ENCODE assay signal across 8 cellular contexts in genomic region chr7:130493275-130493868, GRCh38. TPM values are rescaled to one million over a fixed set of nuclear protein-coding genes. Genes with fewer than 3 reads are reported as not detected.
DNase-seq lines count a peak whose midpoint lies in the region; ATAC-seq, FAIRE-seq and TF ChIP-seq lines count a peak whose summit lies in the region.

No MANE protein-coding gene starts in this region.

- in situ Hi-C loops in K562 (cut with MboI), result no loop called here

- H3K4me1 ChIP-seq in heart right ventricle (peaks cover 0 to 34% (median 13%) of the 10 kb centered on the region in 9 donors), K562 (replicated peaks in 1 of 2; ENCODE audit: control insufficient read depth in 2 of 2, insufficient read depth in 2 of 2, low read length in 2 of 2) (peaks cover 8 to 11% of the 10 kb centered on the region in 2 experiments; a peak in 4 of 5 replicates), mesenchymal stem cell (ENCODE audit: control insufficient read depth, insufficient read depth, low read depth, low read length) (peaks cover 10% of the 10 kb centered on the region), upper lobe of right lung (peaks cover 27% of the 10 kb centered on the region)

- H3K9ac ChIP-seq in K562 (ENCODE audit: insufficient read depth in 1 of 2, low read depth in 2 of 2, low read length in 2 of 2), result no peak overlapping the region
- peak overlapping the region; percentile 75 for H3K9ac ChIP-seq in mesenchymal stem cell (ENCODE audit: low read length)

- no peak overlapping the region for H2BK120ac ChIP-seq in mesenchymal stem cell (ENCODE audit: low read depth, low read length)

- DNase-seq in heart right ventricle, result no peak
- no peak for DNase-seq in Right ventricle myocardium superior
- no peak for DNase-seq in K562 (ENCODE audit: extremely low read depth in 1 of 4, low spot score in 3 of 4)
- DNase-seq in mesenchymal stem cell, result peak; percentile 50
- no peak for DNase-seq in upper lobe of right lung
- no peak for DNase-seq in HEK293T (ENCODE audit: extremely low spot score)
- no peak for DNase-seq in NCI-H187 (lab: John Stamatoyannopoulos, UW)

- no peaks in the 10 kb centered on the region for H3K9me1 ChIP-seq in K562 (ENCODE audit: control insufficient read depth, insufficient read depth, low read length)

- H3K9me3 ChIP-seq in heart right ventricle (peaks cover 0 to 7% (median 0%) of the 10 kb centered on the region in 11 donors), K562 (replicated peaks; ENCODE audit: control insufficient read depth, insufficient read depth, low read depth, low read length) (peaks cover 8% of the 10 kb centered on the region), mesenchymal stem cell (ENCODE audit: control insufficient read depth, low read length) (no peaks in the 10 kb centered on the region), upper lobe of right lung (no peaks in the 10 kb centered on the region)

- peak overlapping the region; percentile 22 for H4K8ac ChIP-seq in mesenchymal stem cell (ENCODE audit: low read length)

- no peak for TF ChIP-seq EP300 in K562 (IDR thresholded peaks at IDR 0.05; ENCODE audit: low read length)

- H2BK15ac ChIP-seq in mesenchymal stem cell (ENCODE audit: low read depth, poor library complexity, severe bottlenecking), result peak overlapping the region; percentile 78

- POLR2A ChIA-PET in K562 (lab: Yijun Ruan, JAX) (no interaction called here), HEK293T (lab: Yijun Ruan, JAX) (no interaction called here)

- intact Hi-C loops in heart right ventricle (cut with DNase I) (loop anchor here in 6 of 10 donors (5.0 to 10.0 kb wide), 5 partner anchors 201 to 249 kb away; partner anchors contain the start of gene CPA4 (in 1 of the 6)), Right ventricle myocardium superior (cut with DNase I) (no loop called here), K562 (cut with micrococcal nuclease) (no loop called here), upper lobe of right lung (cut with DNase I) (no loop called here)

- CTCF ChIA-PET in K562 (lab: Yijun Ruan, JAX; ENCODE audit: low intra/inter-chr PET ratio) (no interaction called here), HEK293T (lab: Yijun Ruan, JAX) (no interaction called here)

- no peak overlapping the region for H3K23ac ChIP-seq in mesenchymal stem cell (ENCODE audit: low read length in 2 of 2)

- no peak for TF ChIP-seq POLR2A in K562 (conservative IDR thresholded peaks at IDR 0.05)

- H3K14ac ChIP-seq in mesenchymal stem cell (ENCODE audit: low read length in 2 of 2), result no peak overlapping the region

- FAIRE-seq in K562 (lab: Jason Lieb, UNC), result no peak

- TF ChIP-seq RAD21 in K562 (CRISPR knock-in tag; conservative IDR thresholded peaks at IDR 0.05 in 1 of 2, IDR thresholded peaks at IDR 0.05 in 1 of 2), result no peak

- peak overlapping the region in 8 of 10 donors; percentile 30 to 57 (median 48) for H3K4me3 ChIP-seq in heart right ventricle
- H3K4me3 ChIP-seq in K562, result no peak overlapping the region
- peak overlapping the region; percentile 68 to 79 for H3K4me3 ChIP-seq in mesenchymal stem cell (ENCODE audit: insufficient read depth in 1 of 2, low read depth in 1 of 2, low read length in 2 of 2)
- H3K4me3 ChIP-seq in upper lobe of right lung, result peak overlapping the region; percentile 46

- H3K4me2 ChIP-seq in K562 (ENCODE audit: insufficient read depth, low read length), result no peak overlapping the region
- peak overlapping the region; percentile 30 for H3K4me2 ChIP-seq in mesenchymal stem cell (ENCODE audit: low read length, poor library complexity, severe bottlenecking)

- BruUV-seq in K562 (replicated peaks; lab: Mats Ljungman, UMichigan), result no TSS peak

- no peak for ATAC-seq in heart right ventricle
- no peak for ATAC-seq in Right ventricle myocardium superior (ENCODE audit: poor library complexity)
- no peak for ATAC-seq in K562
- ATAC-seq in upper lobe of right lung, result no peak
- no peak for ATAC-seq in GM19351 (IDR thresholded peaks at IDR 0.05; ENCODE audit: unreplicated experiment)

- H3K4ac ChIP-seq in mesenchymal stem cell (ENCODE audit: low read depth in 1 of 2, low read length in 2 of 2), result no peak overlapping the region

- H2AFZ ChIP-seq in K562 (ENCODE audit: low read depth, low read length) (no peak overlapping the region), mesenchymal stem cell (ENCODE audit: low read depth, low read length) (no peak overlapping the region)

- no peak overlapping the region for H2BK5ac ChIP-seq in mesenchymal stem cell (ENCODE audit: low read depth, low read length, poor library complexity, severe bottlenecking)

- H3K27ac ChIP-seq in heart right ventricle (no peak overlapping the region), K562 (ENCODE audit: extremely low read depth, low read depth, low read length) (no peak overlapping the region), mesenchymal stem cell (ENCODE audit: low read length, poor library complexity, severe bottlenecking) (peak overlapping the region; percentile 49), upper lobe of right lung (no peak overlapping the region)

- 46 to 51% methylated on average over 13 of the region's 13 CpGs for WGBS in heart right ventricle, 2 donors
- 32% methylated on average over 13 of the region's 13 CpGs for WGBS in K562 (ENCODE audit: insufficient coverage, low coverage, missing lambda C conversion rate)
- WGBS in mesenchymal stem cell, result 60% methylated on average over 13 of the region's 13 CpGs

- H3K36me3 ChIP-seq in heart right ventricle (no peaks in the 10 kb centered on the region), K562 (ENCODE audit: control insufficient read depth, insufficient read depth, low read length) (no peaks in the 10 kb centered on the region), mesenchymal stem cell (ENCODE audit: control insufficient read depth in 1 of 2, insufficient read depth in 2 of 2, low read depth in 1 of 2, low read length in 2 of 2) (peaks cover 7 to 18% of the 10 kb centered on the region in 2 experiments), upper lobe of right lung (peaks cover 4% of the 10 kb centered on the region)

- H3K27me3 ChIP-seq in heart right ventricle, result peaks cover 0 to 64% (median 4%) of the 10 kb centered on the region in 7 donors
- H3K27me3 ChIP-seq in K562 (ENCODE audit: control insufficient read depth in 2 of 2, insufficient read depth in 2 of 2, low read length in 2 of 2), result peaks cover 3 to 19% of the 10 kb centered on the region in 2 experiments; a peak in 3 of 5 replicates
- H3K27me3 ChIP-seq in mesenchymal stem cell (ENCODE audit: control insufficient read depth in 1 of 2, insufficient read depth in 1 of 2, low read length in 2 of 2), result peaks cover 0 to 5% of the 10 kb centered on the region in 2 experiments
- H3K27me3 ChIP-seq in upper lobe of right lung, result no peaks in the 10 kb centered on the region

- H2BK12ac ChIP-seq in mesenchymal stem cell (ENCODE audit: low read length in 2 of 2), result no peak overlapping the region

- H3K79me1 ChIP-seq in mesenchymal stem cell (replicated peaks; ENCODE audit: low read length, poor library complexity, severe bottlenecking), result no peaks in the 10 kb centered on the region

- H2AK5ac ChIP-seq in mesenchymal stem cell (ENCODE audit: low read length, severe bottlenecking), result no peak overlapping the region

- H4K20me1 ChIP-seq in K562 (replicated peaks; ENCODE audit: control insufficient read depth, insufficient read depth, low read length), result no peaks in the 10 kb centered on the region

- peak overlapping the region; percentile 29 for H4K91ac ChIP-seq in mesenchymal stem cell (ENCODE audit: low read length)

- peak overlapping the region; percentile 55 to 59 for H3K18ac ChIP-seq in mesenchymal stem cell (ENCODE audit: low read depth in 1 of 2, low read length in 2 of 2)

- TF ChIP-seq CTCF in heart right ventricle (IDR thresholded peaks at IDR 0.05), result no peak
- no peak for TF ChIP-seq CTCF in K562 (IDR thresholded peaks at IDR 0.05 in 2 of 3, conservative IDR thresholded peaks at IDR 0.05 in 1 of 3; ENCODE audit: insufficient read depth in 2 of 3, low read depth in 1 of 3, low read length in 3 of 3)
- TF ChIP-seq CTCF in upper lobe of right lung (IDR thresholded peaks at IDR 0.05), result no peak

- H3K79me2 ChIP-seq in K562 (ENCODE audit: control insufficient read depth, insufficient read depth, low read length), result no peaks in the 10 kb centered on the region

RNA-seq across cellular contexts. Expression of gene MEST, which starts 1.5 kb away (rescaled TPM):
- 10 to 100 TPM in 2 of 10 donors, 1 to 10 TPM in 8; 1.5 to 26.2 (median 5.9) TPM for total RNA-seq in heart right ventricle
- 1 to 10 TPM; 4.4 to 4.5 TPM for polyA plus RNA-seq in heart right ventricle
- 6.4 TPM for total RNA-seq in Right ventricle myocardium superior
- 1.1 and 1.3 TPM in 2 replicates for total RNA-seq in K562 (2011; cell fraction: chromatin; rRNA removed; ENCODE audit: low replicate concordance)
- 0.33 and 1.1 TPM in 2 replicates for total RNA-seq in K562 (2011; cell fraction: nucleolus; rRNA removed)
- 0.81 and 0.92 TPM in 2 replicates for total RNA-seq in K562 (2011; cell fraction: nucleoplasm; rRNA removed)
- 0.04 and 0.14 TPM in 2 replicates for total RNA-seq in K562 (2014; rRNA removed)
- 0.18 and 0.26 TPM in 2 replicates for total RNA-seq in K562 (2014; rRNA removed; fragmentation: Illumina TruSeq; extraction: Trizol)
- total RNA-seq in K562 (2015; rRNA removed; fragmentation: Illumina TruSeq; extraction: Trizol), result 0.41 TPM in 1 of 2 replicates, not detected in the other
- total RNA-seq in K562 (2021), result 0.62 and 1.0 TPM in 2 replicates
- 0.27 and 0.74 TPM in 2 replicates for polyA plus RNA-seq in K562 (2011; rRNA removed)
- 0.28 and 0.52 TPM in 2 replicates for polyA plus RNA-seq in K562 (2011; cell fraction: cytosol; rRNA removed)
- polyA plus RNA-seq in K562 (2011; cell fraction: nucleus; rRNA removed), result 0.22 and 0.53 TPM in 2 replicates
- polyA plus RNA-seq in K562 (2012), result 0.23 and 0.73 TPM in 2 replicates
- 0.34 TPM in 1 of 2 replicates, not detected in the other for polyA plus RNA-seq in K562 (2014; fragmentation: Illumina TruSeq; extraction: Trizol)
- polyA plus RNA-seq in K562 (2014; fragmentation: Nextera tagmentation; extraction: Ambion mirVana), result under 1 TPM; 0.38 to 0.56 TPM
- polyA plus RNA-seq in K562 (2014; rRNA removed), result 0.04 and 0.38 TPM in 2 replicates
- polyA minus RNA-seq in K562 (2011; rRNA and poly(A)+ RNA removed), result 0.06 and 1.9 TPM in 2 replicates
- 0.38 TPM in 1 of 2 replicates, not detected in the other for polyA minus RNA-seq in K562 (2011; cell fraction: cytosol; rRNA and poly(A)+ RNA removed)
- polyA minus RNA-seq in K562 (2011; cell fraction: nucleus; rRNA and poly(A)+ RNA removed), result 0.13 TPM in 1 of 2 replicates, not detected in the other
- 614 TPM for polyA plus RNA-seq in mesenchymal stem cell (2013, experiment 1 of 2)
- 634 TPM for polyA plus RNA-seq in mesenchymal stem cell (2013, experiment 2 of 2)
- total RNA-seq in upper lobe of right lung, result 57.5 TPM

RNA-seq across cellular contexts. Expression of gene CEP41, which starts 52.6 kb away (rescaled TPM):
- total RNA-seq in heart right ventricle (1 to 10 TPM; 3.1 to 6.3 (median 4.7) TPM), Right ventricle myocardium superior (4.2 TPM), K562 (2014; rRNA removed) (1.5 and 4.2 TPM in 2 replicates), K562 (2014; rRNA removed; fragmentation: Illumina TruSeq; extraction: Trizol) (4.9 and 8.0 TPM in 2 replicates), K562 (2015; rRNA removed; fragmentation: Illumina TruSeq; extraction: Trizol) (4.6 and 5.0 TPM in 2 replicates), K562 (2021) (5.6 and 6.4 TPM in 2 replicates), upper lobe of right lung (11.3 TPM)
- polyA plus RNA-seq in heart right ventricle (1 to 10 TPM; 2.2 to 5.4 TPM), K562 (2011; rRNA removed) (4.4 and 9.2 TPM in 2 replicates), K562 (2014; fragmentation: Illumina TruSeq; extraction: Trizol) (8.1 and 10.9 TPM in 2 replicates), K562 (2014; fragmentation: Nextera tagmentation; extraction: Ambion mirVana) (10 to 100 TPM; 15.3 to 15.5 TPM), K562 (2014; rRNA removed) (5.8 and 7.4 TPM in 2 replicates)
- 9.3 and 12.1 TPM in 2 replicates for total RNA-seq in K562 (2011; cell fraction: chromatin; rRNA removed; ENCODE audit: low replicate concordance)
- 4.0 and 6.7 TPM in 2 replicates for total RNA-seq in K562 (2011; cell fraction: nucleolus; rRNA removed)
- total RNA-seq in K562 (2011; cell fraction: nucleoplasm; rRNA removed), result 4.3 and 10.6 TPM in 2 replicates
- 4.7 and 6.3 TPM in 2 replicates for polyA plus RNA-seq in K562 (2011; cell fraction: cytosol; rRNA removed)
- polyA plus RNA-seq in K562 (2011; cell fraction: nucleus; rRNA removed), result 2.4 and 6.4 TPM in 2 replicates
- 5.3 and 9.7 TPM in 2 replicates for polyA plus RNA-seq in K562 (2012)
- polyA minus RNA-seq in K562 (2011; rRNA and poly(A)+ RNA removed), result 3.2 and 7.7 TPM in 2 replicates
- 0.55 and 2.5 TPM in 2 replicates for polyA minus RNA-seq in K562 (2011; cell fraction: cytosol; rRNA and poly(A)+ RNA removed)
- polyA minus RNA-seq in K562 (2011; cell fraction: nucleus; rRNA and poly(A)+ RNA removed), result 1.5 and 3.9 TPM in 2 replicates
- 15.1 TPM for polyA plus RNA-seq in mesenchymal stem cell (2013, experiment 1 of 2)
- 17.7 TPM for polyA plus RNA-seq in mesenchymal stem cell (2013, experiment 2 of 2)

Comparison
In these comparisons a context has a peak if more than half of its experiments do, and no peak if none do; other contexts are left out.
1. intact Hi-C loops: an anchor here in heart right ventricle (5.0 to 10.0 kb wide); none called in Right ventricle myocardium superior, K562 and upper lobe of right lung.